ENCODE assay signal across 20 cellular contexts in the genomic region with DNA sequence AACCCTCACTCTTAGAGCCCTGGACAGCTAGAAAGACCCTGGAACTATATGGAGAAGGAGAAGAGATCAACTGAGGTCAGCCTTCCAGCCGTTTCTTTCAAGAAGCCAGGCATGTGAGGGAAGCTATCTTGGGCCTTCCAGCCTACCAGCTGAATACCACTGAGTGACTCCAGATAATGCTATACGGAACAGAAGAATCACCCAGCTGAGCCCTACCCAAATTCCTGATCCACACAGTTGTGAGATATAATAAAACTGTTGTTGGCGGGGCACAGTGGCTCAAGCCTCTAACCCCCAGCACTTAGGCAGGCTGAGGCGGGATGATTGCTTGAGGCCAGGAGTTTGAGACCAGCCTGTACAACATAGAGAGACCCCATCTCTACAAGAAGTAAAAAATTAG.
"Had no signal": no experiment of that assay in that cellular context is flagged by ENCODE, and none has a peak within 500 bp of the region (broad histone marks: within the 10 kb centered on the region; RNA-seq: fewer than 3 reads in every experiment).

No MANE protein-coding gene starts in this region.

- ATAC-seq: foreskin keratinocyte, gastroesophageal sphincter, heart left ventricle, left cardiac atrium, left lung, left ventricle myocardium superior, lower lobe of right lung, mucosa of descending colon had no signal

- H3K79me2 ChIP-seq: hepatocyte had no signal

- H3K4me2 ChIP-seq: hepatocyte had no signal

- H3K27me3 ChIP-seq: dorsolateral prefrontal cortex, esophagus muscularis mucosa, gastroesophageal sphincter, heart left ventricle, hepatocyte had no signal

- H3K36me3 ChIP-seq: esophagus muscularis mucosa, gastroesophageal sphincter, heart left ventricle, left lung, lower lobe of right lung had no signal

- H3K27ac Mint-ChIP-seq: immature natural killer cell, mesothelial cell of epicardium, naive B cell had no signal

- H3K4me3 Mint-ChIP-seq: immature natural killer cell, mesothelial cell of epicardium, naive B cell had no signal

- DNase-seq: dermis blood vessel endothelial cell; dorsolateral prefrontal cortex; effector CD4-positive, alpha-beta T cell; effector memory CD4-positive, alpha-beta T cell; foreskin keratinocyte; heart left ventricle; hypothalamus; immature natural killer cell; left cardiac atrium; left lung; left ventricle myocardium superior; lower lobe of right lung; mesenchymal stem cell; mucosa of descending colon; naive B cell had no signal

- H3K27ac ChIP-seq: coronary artery, dorsolateral prefrontal cortex, esophagus muscularis mucosa, foreskin keratinocyte, gastroesophageal sphincter, heart left ventricle, hepatocyte, left lung, lower lobe of right lung had no signal

- H3K4me1 ChIP-seq: esophagus muscularis mucosa, foreskin keratinocyte, gastroesophageal sphincter, heart left ventricle, left lung, lower lobe of right lung had no signal

- H3K36me3 Mint-ChIP-seq: immature natural killer cell had no signal

- H3K4me3 ChIP-seq: coronary artery, dorsolateral prefrontal cortex, esophagus muscularis mucosa, gastroesophageal sphincter, heart left ventricle, hepatocyte, left lung, lower lobe of right lung, mucosa of descending colon had no signal

- H2AFZ ChIP-seq: hepatocyte had no signal

- H3K4me1 Mint-ChIP-seq: mesothelial cell of epicardium, naive B cell had no signal
